ENCODE assay signal across 9 cellular contexts in genomic region chr19:16001481-16002312, GRCh38. TPM values are rescaled to one million over a fixed set of nuclear protein-coding genes. Genes with fewer than 3 reads are reported as not detected.
A peak's percentile ranks its signal among the peaks of the same experiment; 100 is the strongest.
DNase-seq lines count a peak whose midpoint lies in the region; ATAC-seq and TF ChIP-seq lines count a peak whose summit lies in the region.
"Had no signal": no experiment of that assay in that cellular context is flagged by ENCODE, and none has a peak within 500 bp of the region (broad histone marks: within the 10 kb centered on the region; RNA-seq: fewer than 3 reads in every experiment).

No MANE protein-coding gene starts in this region.

- TF ChIP-seq CTCF in Panc1 (IDR thresholded peaks at IDR 0.05) (no peak), breast epithelium (IDR thresholded peaks at IDR 0.05) (no peak), thoracic aorta (IDR thresholded peaks at IDR 0.05) (no peak)

- H3K27me3 ChIP-seq in BLaER1 (no peaks in the 10 kb centered on the region), Panc1 (ENCODE audit: control insufficient read depth, insufficient read depth, low read length) (no peaks in the 10 kb centered on the region), breast epithelium (no peaks in the 10 kb centered on the region), mononuclear cell (ENCODE audit: insufficient read depth, low read length) (no peaks in the 10 kb centered on the region), thoracic aorta (replicated peaks; ENCODE audit: insufficient read depth) (no peaks in the 10 kb centered on the region)

- H3K4me1 ChIP-seq in BLaER1 (peaks cover 26% of the 10 kb centered on the region), Panc1 (ENCODE audit: control insufficient read depth, insufficient read depth, low read length) (no peaks in the 10 kb centered on the region), breast epithelium (no peaks in the 10 kb centered on the region), mononuclear cell (ENCODE audit: insufficient read depth, low read length) (peaks cover 23% of the 10 kb centered on the region), thoracic aorta (ENCODE audit: control insufficient read depth in 1 of 2, low read depth in 2 of 2) (peaks cover 9 to 37% of the 10 kb centered on the region in 2 donors)
- H3K4me1 ChIP-seq: parathyroid adenoma had no signal

- peak overlapping the region; percentile 40 for H3K4me3 ChIP-seq in BLaER1
- H3K4me3 ChIP-seq in Panc1 (ENCODE audit: low read depth in 2 of 2, low read length in 2 of 2) = peak overlapping the region; percentile 11 to 33
- peak overlapping the region; percentile 30 to 64 (median 45) for H3K4me3 ChIP-seq in breast epithelium
- peak overlapping the region; percentile 25 for H3K4me3 ChIP-seq in mononuclear cell (ENCODE audit: low read length)
- peak overlapping the region; percentile 71 for H3K4me3 ChIP-seq in thoracic aorta

- no peak for DNase-seq in Panc1 (ENCODE audit: low read depth, low spot score)
- no peak for DNase-seq in breast epithelium (ENCODE audit: low spot score in 2 of 2)
- DNase-seq in thoracic aorta (ENCODE audit: low spot score) = no peak
- DNase-seq in DMS153 (lab: John Stamatoyannopoulos, UW) = no peak
- no peak for DNase-seq in D341Med (ENCODE audit: low spot score)

- in situ Hi-C loops in Panc1 (cut with HindIII; ENCODE audit: low pct_unique_long_range_greater_than_20kb, low sequenced_read_pairs) = no loop called here

- no peak for TF ChIP-seq POLR2A in breast epithelium (IDR thresholded peaks at IDR 0.05)

- no peaks in the 10 kb centered on the region for H4K20me1 ChIP-seq in BLaER1

- CTCF ChIA-PET in Panc1 (lab: Charles Lee) = no interaction called here

- POLR2A ChIA-PET in Panc1 (lab: Charles Lee) = no interaction called here

- ATAC-seq in GM21529 (IDR thresholded peaks at IDR 0.05; ENCODE audit: unreplicated experiment) (peak; percentile 65), Panc1 (peak; percentile 48; the same call in 1 of the 2 replicates), thoracic aorta (ENCODE audit: insufficient number of reproducible peaks, low FRiP score, low read depth) (peak; percentile 28)

- BruUV-seq in Panc1 (replicated peaks; lab: Mats Ljungman, UMichigan) = no TSS peak

- H3K27ac ChIP-seq in BLaER1 = peak overlapping the region; percentile 78
- H3K27ac ChIP-seq in Panc1 (ENCODE audit: low read length) = no peak overlapping the region
- peak overlapping the region; percentile 0 to 43 for H3K27ac ChIP-seq in breast epithelium
- peak overlapping the region; percentile 29 to 43 for H3K27ac ChIP-seq in thoracic aorta
- H3K27ac ChIP-seq: parathyroid adenoma had no signal

- no peaks in the 10 kb centered on the region for H3K36me3 ChIP-seq in BLaER1
- no peaks in the 10 kb centered on the region for H3K36me3 ChIP-seq in Panc1 (ENCODE audit: control insufficient read depth, insufficient read depth, low read length)
- H3K36me3 ChIP-seq in breast epithelium = no peaks in the 10 kb centered on the region
- H3K36me3 ChIP-seq in thoracic aorta = no peaks in the 10 kb centered on the region

- H3K9ac ChIP-seq in BLaER1 = peak overlapping the region; percentile 64
- H3K9ac ChIP-seq: parathyroid adenoma had no signal

- H3K9me3 ChIP-seq in BLaER1 = peaks cover 6% of the 10 kb centered on the region
- no peaks in the 10 kb centered on the region for H3K9me3 ChIP-seq in Panc1 (ENCODE audit: control insufficient read depth, insufficient read depth, low read depth, low read length)
- no peaks in the 10 kb centered on the region for H3K9me3 ChIP-seq in breast epithelium
- H3K9me3 ChIP-seq in mononuclear cell (ENCODE audit: low read depth, low read length) = no peaks in the 10 kb centered on the region
- H3K9me3 ChIP-seq in thoracic aorta = no peaks in the 10 kb centered on the region

- peak overlapping the region; percentile 82 for H3K4me2 ChIP-seq in BLaER1

- intact Hi-C loops in Panc1 (cut with micrococcal nuclease; ENCODE audit: unreplicated experiment) (no loop called here), breast epithelium (cut with DNase I; ENCODE audit: low total_unique reads) (no loop called here)

RNA-seq across cellular contexts. Expression of gene OR10H4, which starts 52.9 kb away (rescaled TPM):
- total RNA-seq in Panc1 (2021; ENCODE audit: unreplicated experiment) = not detected
- polyA plus RNA-seq in Panc1 (2012; ENCODE audit: insufficient read length) = not detected
- total RNA-seq in breast epithelium = not detected
- total RNA-seq in mononuclear cell = not detected
- total RNA-seq in thoracic aorta = not detected
